ENCODE assay signal across 8 cellular contexts in genomic region chr19:2427323-2428026, GRCh38. TPM values are rescaled to one million over a fixed set of nuclear protein-coding genes. Genes with fewer than 3 reads are reported as not detected.
DNase-seq lines count a peak whose midpoint lies in the region; ATAC-seq and TF ChIP-seq lines count a peak whose summit lies in the region.

TSS of gene TIMM13 (minus strand) at chr19:2427586. CDS start at chr19:2427533, 53 bp downstream.

- H3K27me3 Mint-ChIP-seq in activated CD4-positive, alpha-beta T cell treated with anti-CD3 and anti-CD28 coated beads, Interleukin-2, amount 10 ng/mL, durations not matched to agents 7 days and 5 days, result no peaks in the 10 kb centered on the region

- CTCF ChIA-PET in activated CD4-positive, alpha-beta T cell treated with anti-CD3 and anti-CD28 coated beads, Interleukin-2, amount 10 ng/mL, durations not matched to agents 7 days and 5 days (lab: Charles Lee), result interaction anchor here (0.9 to 1.3 kb wide), 6 partner anchors 11 to 50 kb away, joined by 3 to 5 read pairs (median 4); partner anchors contain the start of gene GADD45B

- peaks cover 12% of the 10 kb centered on the region for H3K4me1 Mint-ChIP-seq in activated CD4-positive, alpha-beta T cell treated with anti-CD3 and anti-CD28 coated beads, Interleukin-2, amount 10 ng/mL, durations not matched to agents 7 days and 5 days

- ATAC-seq in GM19372 (IDR thresholded peaks at IDR 0.05; ENCODE audit: low read depth, unreplicated experiment) (peak; percentile 85), HG03521 (IDR thresholded peaks at IDR 0.05; ENCODE audit: unreplicated experiment) (peak; percentile 77)

- H3K27ac ChIP-seq in coronary artery, result peak within 1 kb of the TSS; percentile 95 to 99

- DNase-seq in C1 segment of cervical spinal cord (lab: John Stamatoyannopoulos, UW), result peak; percentile 96 to 100 (median 98)
- DNase-seq in NCI-H748 (lab: John Stamatoyannopoulos, UW; ENCODE audit: unreplicated experiment), result peak; percentile 96
- peak; percentile 96 for DNase-seq in activated CD4-positive, alpha-beta T cell treated with anti-CD3 and anti-CD28 coated beads, Interleukin-2, amount 10 ng/mL, durations not matched to agents 7 days and 5 days
- peak; percentile 95 for DNase-seq in coronary artery (ENCODE audit: low spot score)
- peak; percentile 99 for DNase-seq in left kidney (ENCODE audit: low read depth, low spot score)
- peak; percentile 96 for DNase-seq in stimulated activated CD4-positive, alpha-beta T cell treated with anti-CD3 and anti-CD28 coated beads, Interleukin-1b, Interleukin-23, amount 100 ng/mL, for 48 hours

- H3K4me3 ChIP-seq in coronary artery, result peak within 1 kb of the TSS; percentile 83

- H3K9me3 Mint-ChIP-seq in activated CD4-positive, alpha-beta T cell treated with anti-CD3 and anti-CD28 coated beads, Interleukin-2, amount 10 ng/mL, durations not matched to agents 7 days and 5 days, result no peaks in the 10 kb centered on the region

- POLR2A ChIA-PET in activated CD4-positive, alpha-beta T cell treated with anti-CD3 and anti-CD28 coated beads, Interleukin-2, amount 10 ng/mL, durations not matched to agents 7 days and 5 days (lab: Charles Lee), result interaction anchor here (1.0 kb wide), 1 partner anchor 30 kb away, joined by 3 read pairs; no protein-coding TSS in a partner anchor

- peak within 1 kb of the TSS; percentile 91 for H3K4me3 Mint-ChIP-seq in activated CD4-positive, alpha-beta T cell treated with anti-CD3 and anti-CD28 coated beads, Interleukin-2, amount 10 ng/mL, durations not matched to agents 7 days and 5 days

- peak within 1 kb of the TSS; percentile 96 for H3K27ac Mint-ChIP-seq in activated CD4-positive, alpha-beta T cell treated with anti-CD3 and anti-CD28 coated beads, Interleukin-2, amount 10 ng/mL, durations not matched to agents 7 days and 5 days

- no peak for TF ChIP-seq CTCF in coronary artery (IDR thresholded peaks at IDR 0.05)

- H3K36me3 Mint-ChIP-seq in activated CD4-positive, alpha-beta T cell treated with anti-CD3 and anti-CD28 coated beads, Interleukin-2, amount 10 ng/mL, durations not matched to agents 7 days and 5 days (ENCODE audit: low read depth), result peaks cover 12% of the 10 kb centered on the region

RNA-seq across cellular contexts. Expression of gene TIMM13, which starts in this region (rescaled TPM):
- total RNA-seq in activated CD4-positive, alpha-beta T cell treated with anti-CD3 and anti-CD28 coated beads, Interleukin-2, amount 10 ng/mL, durations not matched to agents 7 days and 5 days, result 10 to 100 TPM; 49.0 to 66.4 TPM

Comparison
In these comparisons a context has a peak if more than half of its experiments do, and no peak if none do; other contexts are left out.
1. Peak in every context shown above with its lines: DNase-seq, ATAC-seq, H3K4me3 ChIP-seq and H3K27ac ChIP-seq.